Comparison of ENCODE assay signal across 8 cellular contexts in genomic region chr12:122106891-122107660, GRCh38. TPM values are rescaled to one million over a fixed set of nuclear protein-coding genes. Genes with fewer than 3 reads are reported as not detected.
DNase-seq lines count a peak whose midpoint lies in the region; ATAC-seq and TF ChIP-seq lines count a peak whose summit lies in the region.

No MANE protein-coding gene starts in this region.

- no peaks in the 10 kb centered on the region for H3K9me3 Mint-ChIP-seq in dendritic cell treated with granulocyte-macrophage colony-stimulating factor and Interleukin-4, amounts not matched to agents 40 ng/mL and 50 ng/mL, for 4 days

- H3K4me2 ChIP-seq in osteoblast (ENCODE audit: insufficient read depth, low read length): peak overlapping the region; percentile 40

- H3K27me3 ChIP-seq in osteoblast (ENCODE audit: insufficient read depth, low read length): no peaks in the 10 kb centered on the region

- DNase-seq in Daoy (ENCODE audit: low read depth) (peak; percentile 82), NCI-H774 (lab: John Stamatoyannopoulos, UW) (peak; percentile 94), osteoblast (ENCODE audit: insufficient read length, low spot score, missing footprints) (peak; percentile 81), ACHN (no peak), NCI-H1436 treated with DMSO at 0.1 percent for 48 hours (lab: John Stamatoyannopoulos, UW) (no peak), HT-29 (ENCODE audit: low spot score) (no peak)

- in situ Hi-C loops in ACHN (cut with HindIII; ENCODE audit: low pct_ligation_motif_present, low pct_unique_long_range_greater_than_20kb, low sequenced_read_pairs): no loop called here

- intact Hi-C loops in dendritic cell treated with granulocyte-macrophage colony-stimulating factor and Interleukin-4, amounts not matched to agents 40 ng/mL and 50 ng/mL, for 4 days (cut with micrococcal nuclease): no loop called here

- peaks cover 4% of the 10 kb centered on the region for H4K20me1 ChIP-seq in osteoblast (ENCODE audit: insufficient read depth, low read length)

- H3K9me3 ChIP-seq in osteoblast (ENCODE audit: low read depth, low read length): no peaks in the 10 kb centered on the region

- no peak for TF ChIP-seq CTCF in osteoblast (IDR thresholded peaks at IDR 0.05; ENCODE audit: extremely low read depth, low read depth, low read length)

- no peak overlapping the region for H2AFZ ChIP-seq in osteoblast (ENCODE audit: low read length)

- peaks cover 31% of the 10 kb centered on the region for H3K4me1 ChIP-seq in osteoblast (ENCODE audit: insufficient read depth, low read length)

- peaks cover 25% of the 10 kb centered on the region for H3K36me3 Mint-ChIP-seq in dendritic cell treated with granulocyte-macrophage colony-stimulating factor and Interleukin-4, amounts not matched to agents 40 ng/mL and 50 ng/mL, for 4 days (ENCODE audit: low read depth)

- H3K27me3 Mint-ChIP-seq in dendritic cell treated with granulocyte-macrophage colony-stimulating factor and Interleukin-4, amounts not matched to agents 40 ng/mL and 50 ng/mL, for 4 days: no peaks in the 10 kb centered on the region

- H3K36me3 ChIP-seq in osteoblast (ENCODE audit: insufficient read depth, low read length): no peaks in the 10 kb centered on the region

- no peak for ATAC-seq in HG03439 (IDR thresholded peaks at IDR 0.05; ENCODE audit: unreplicated experiment)

- H3K79me2 ChIP-seq in osteoblast (ENCODE audit: insufficient read depth, low read length): peaks cover 78% of the 10 kb centered on the region

- H3K27ac Mint-ChIP-seq in dendritic cell treated with granulocyte-macrophage colony-stimulating factor and Interleukin-4, amounts not matched to agents 40 ng/mL and 50 ng/mL, for 4 days: peak overlapping the region; percentile 68

- no peak overlapping the region for H3K4me3 Mint-ChIP-seq in dendritic cell treated with granulocyte-macrophage colony-stimulating factor and Interleukin-4, amounts not matched to agents 40 ng/mL and 50 ng/mL, for 4 days

- no peak overlapping the region for H3K4me3 ChIP-seq in osteoblast (ENCODE audit: insufficient read depth, low read length)

- H3K27ac ChIP-seq in osteoblast (ENCODE audit: low read depth, low read length): peak overlapping the region; percentile 75

- peaks cover 72% of the 10 kb centered on the region for H3K4me1 Mint-ChIP-seq in dendritic cell treated with granulocyte-macrophage colony-stimulating factor and Interleukin-4, amounts not matched to agents 40 ng/mL and 50 ng/mL, for 4 days (ENCODE audit: low read depth)

RNA-seq across cellular contexts. Expression of gene MLXIP, which starts 28.5 kb away (rescaled TPM):
- total RNA-seq in Daoy (2014; rRNA removed; shearing (Covaris generic)): 3.4 and 7.1 TPM in 2 replicates
- 12.7 and 14.1 TPM in 2 replicates for total RNA-seq in osteoblast
- total RNA-seq in HT-29 (2014; rRNA removed; shearing (Covaris generic)): 22.8 and 31.3 TPM in 2 replicates

Comparison
In these comparisons a context has a peak if more than half of its experiments do, and no peak if none do; other contexts are left out.
1. DNase-seq: peak in Daoy (single experiment), NCI-H774 (single experiment) and osteoblast (single experiment); none in ACHN (single experiment), NCI-H1436 treated with DMSO at 0.1 percent for 48 hours (single experiment) and HT-29 (single experiment).